1 cellular context compared by ENCODE assay signal in genomic region chr14:95522116-95522515, GRCh38.
TF ChIP-seq lines count a peak whose summit lies in the region.

No MANE protein-coding gene starts in this region.

TF ChIP-seq in liver, 16 proteins besides CTCF, POLR2A, EP300 and RAD21 (continued from another document):
- TF ChIP-seq HNF4A (conservative IDR thresholded peaks at IDR 0.05) = no peak
